Comparison of ENCODE assay signal across 30 cellular contexts in the genomic region with DNA sequence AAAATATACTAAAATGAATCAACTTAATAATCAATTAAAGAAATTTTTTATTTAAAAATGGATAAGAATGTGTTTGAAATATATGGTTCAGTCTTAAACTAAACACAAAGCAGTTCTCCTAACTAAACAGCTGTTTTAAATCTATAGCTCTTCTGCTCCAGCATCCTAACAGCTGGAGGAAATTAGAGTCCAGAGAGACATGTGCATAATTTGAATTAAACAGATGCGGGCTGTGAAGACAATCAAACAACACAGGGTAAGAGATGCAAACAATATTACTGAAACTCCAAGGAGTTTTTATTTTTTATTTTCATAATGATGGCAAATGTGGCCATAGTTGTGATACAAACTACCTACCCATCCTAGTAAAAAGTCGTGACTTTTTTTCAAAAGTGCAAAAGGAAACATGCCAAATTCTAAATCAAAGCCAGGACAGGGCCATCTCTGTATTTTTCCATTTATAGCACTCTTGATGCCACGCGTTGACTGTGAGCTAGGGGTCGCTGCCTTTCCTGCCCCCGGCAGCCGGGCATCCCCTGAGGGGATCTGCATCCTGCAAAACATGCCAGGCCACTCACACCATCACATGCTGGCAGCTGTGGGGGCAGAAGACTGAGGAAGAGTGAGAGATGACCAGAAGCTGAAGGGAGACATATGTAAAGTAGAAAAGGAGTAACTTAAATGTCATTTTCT.
DNase-seq lines count a peak whose midpoint lies in the region; FAIRE-seq and TF ChIP-seq lines count a peak whose summit lies in the region.
"Had no signal": no experiment of that assay in that cellular context is flagged by ENCODE, and none has a peak within 500 bp of the region (broad histone marks: within the 10 kb centered on the region; RNA-seq: fewer than 3 reads in every experiment).

No MANE protein-coding gene starts in this region.

- H3K4me1 Mint-ChIP-seq in chondrocyte (ENCODE audit: low read depth) (no peaks in the 10 kb centered on the region), neural crest cell (no peaks in the 10 kb centered on the region)
- H3K4me1 Mint-ChIP-seq: activated naive CD8-positive, alpha-beta T cell treated with anti-CD3 and anti-CD28 coated beads for 36 hours; GM23338; stimulated activated naive B cell treated with anti-CD40 and anti-IgM and Interleukin-4, amounts not matched to agents 10 μg/mL and 1 μg/mL and 100 μg/mL, for 72 hours had no signal

- no peak for FAIRE-seq in HTR-8/SVneo (lab: Jason Lieb, UNC)
- FAIRE-seq: GM12891, keratinocyte had no signal

- no peak overlapping the region for H3K9ac ChIP-seq in MM.1S (ENCODE audit: low read length)

- H3K36me3 ChIP-seq in MM.1S (replicated peaks; ENCODE audit: insufficient read depth, low read length) (no peaks in the 10 kb centered on the region), HAP-1 (replicated peaks) (no peaks in the 10 kb centered on the region)
- H3K36me3 ChIP-seq: cardiac muscle cell, sigmoid colon, suprapubic skin, upper lobe of right lung had no signal

- no peaks in the 10 kb centered on the region for H3F3A ChIP-seq in MM.1S (ENCODE audit: insufficient read depth, low read length)

- TF ChIP-seq CTCF in MM.1S (IDR thresholded peaks at IDR 0.05; ENCODE audit: low read length) (0 out of 2 replicates have a peak, but pooled peaks have one; percentile 4), chondrocyte (IDR thresholded peaks at IDR 0.05) (peak; percentile 69), neural crest cell (conservative IDR thresholded peaks at IDR 0.05) (no peak)

- peak; percentile 71 for DNase-seq in DMS 273 (lab: John Stamatoyannopoulos, UW; ENCODE audit: unreplicated experiment)
- no peak for DNase-seq in MM.1S
- DNase-seq in chondrocyte (ENCODE audit: low spot score), result no peak
- no peak for DNase-seq in neural crest cell (ENCODE audit: low read depth, low spot score)
- DNase-seq in HAP-1 (ENCODE audit: low spot score in 2 of 2), result no peak
- DNase-seq in ecto neural progenitor cell (ENCODE audit: low spot score), result no peak
- DNase-seq in HTR-8/SVneo (ENCODE audit: insufficient read length, low spot score), result no peak
- DNase-seq: activated CD4-positive, alpha-beta T cell treated with anti-CD3 and anti-CD28 coated beads for 48 hours; activated effector memory CD4-positive, alpha-beta T cell treated with anti-CD3 and anti-CD28 coated beads, Interleukin-2, amount 50 U/mL, for 16 hours; activated naive CD8-positive, alpha-beta T cell treated with anti-CD3 and anti-CD28 coated beads for 36 hours; activated T-cell treated with anti-CD3 and anti-CD28 coated beads, Interleukin-2, amount 50 U/mL, for 1 hour; aorta; Calu3; cortex of kidney; EL; NCI-H1048; NCI-H1694; NCI-H774; sigmoid colon; stimulated activated CD4-positive, alpha-beta T cell treated with anti-CD3 and anti-CD28 coated beads, Interleukin-15, amount 100 ng/mL, for 24 hours; stimulated activated naive B cell treated with anti-CD40 and anti-IgM and Interleukin-4, amounts not matched to agents 10 μg/mL and 1 μg/mL and 100 μg/mL, for 72 hours; T-helper 9 cell; upper lobe of right lung had no signal

- H3K27ac Mint-ChIP-seq in chondrocyte (ENCODE audit: unreplicated experiment), result no peak overlapping the region
- H3K27ac Mint-ChIP-seq in neural crest cell (ENCODE audit: unreplicated experiment), result peak overlapping the region; percentile 95
- H3K27ac Mint-ChIP-seq: activated naive CD8-positive, alpha-beta T cell treated with anti-CD3 and anti-CD28 coated beads for 36 hours; GM23338; progenitor cell of endocrine pancreas; stimulated activated naive B cell treated with anti-CD40 and anti-IgM and Interleukin-4, amounts not matched to agents 10 μg/mL and 1 μg/mL and 100 μg/mL, for 72 hours had no signal

- H3K9me3 ChIP-seq in MM.1S (replicated peaks; ENCODE audit: insufficient read depth, low read length), result no peaks in the 10 kb centered on the region
- H3K9me3 ChIP-seq in HAP-1, result no peaks in the 10 kb centered on the region
- H3K9me3 ChIP-seq: sigmoid colon, suprapubic skin, upper lobe of right lung had no signal

- in situ Hi-C loops in HAP-1 (cut with MboI; ENCODE audit: low sequenced_read_pairs), result no loop called here

- H3K27me3 Mint-ChIP-seq in chondrocyte (ENCODE audit: low read depth) (no peaks in the 10 kb centered on the region), neural crest cell (ENCODE audit: low read depth) (no peaks in the 10 kb centered on the region)
- H3K27me3 Mint-ChIP-seq: activated naive CD8-positive, alpha-beta T cell treated with anti-CD3 and anti-CD28 coated beads for 36 hours; progenitor cell of endocrine pancreas; stimulated activated naive B cell treated with anti-CD40 and anti-IgM and Interleukin-4, amounts not matched to agents 10 μg/mL and 1 μg/mL and 100 μg/mL, for 72 hours had no signal

- peaks cover 1% of the 10 kb centered on the region for H3K36me3 Mint-ChIP-seq in chondrocyte (ENCODE audit: low read depth)
- H3K36me3 Mint-ChIP-seq in neural crest cell (ENCODE audit: low read depth), result peaks cover 3% of the 10 kb centered on the region
- H3K36me3 Mint-ChIP-seq: stimulated activated naive B cell treated with anti-CD40 and anti-IgM and Interleukin-4, amounts not matched to agents 10 μg/mL and 1 μg/mL and 100 μg/mL, for 72 hours had no signal

- H3K9me3 Mint-ChIP-seq in chondrocyte (ENCODE audit: low read depth) (no peaks in the 10 kb centered on the region), neural crest cell (peaks cover 9% of the 10 kb centered on the region)
- H3K9me3 Mint-ChIP-seq: activated naive CD8-positive, alpha-beta T cell treated with anti-CD3 and anti-CD28 coated beads for 36 hours had no signal

- H2AFZ ChIP-seq in MM.1S (ENCODE audit: low read length), result no peak overlapping the region
- H2AFZ ChIP-seq: GM23338 had no signal

- no peaks in the 10 kb centered on the region for H3K79me2 ChIP-seq in MM.1S (ENCODE audit: low read length)

- H3K27ac ChIP-seq in MM.1S (ENCODE audit: low read length), result no peak overlapping the region
- H3K27ac ChIP-seq: cardiac muscle cell, sigmoid colon, suprapubic skin, upper lobe of right lung, VCaP had no signal

- no peak overlapping the region for H3K4me3 ChIP-seq in MM.1S (ENCODE audit: low read length)
- no peak overlapping the region for H3K4me3 ChIP-seq in HAP-1
- H3K4me3 ChIP-seq: cardiac muscle cell, GM23338, sigmoid colon, suprapubic skin, upper lobe of right lung had no signal

- H3K4me3 Mint-ChIP-seq in chondrocyte (ENCODE audit: unreplicated experiment), result no peak overlapping the region
- no peak overlapping the region for H3K4me3 Mint-ChIP-seq in neural crest cell
- H3K4me3 Mint-ChIP-seq: activated naive CD8-positive, alpha-beta T cell treated with anti-CD3 and anti-CD28 coated beads for 36 hours; GM23338; stimulated activated naive B cell treated with anti-CD40 and anti-IgM and Interleukin-4, amounts not matched to agents 10 μg/mL and 1 μg/mL and 100 μg/mL, for 72 hours had no signal

- H3K27me3 ChIP-seq in MM.1S (replicated peaks; ENCODE audit: insufficient read depth, low read length), result no peaks in the 10 kb centered on the region
- H3K27me3 ChIP-seq in HAP-1 (ENCODE audit: low read depth), result no peaks in the 10 kb centered on the region
- H3K27me3 ChIP-seq: cardiac muscle cell, sigmoid colon, suprapubic skin, upper lobe of right lung had no signal

- H3K4me2 ChIP-seq in MM.1S (ENCODE audit: low read depth, low read length), result peak overlapping the region; percentile 24; the same call in 1 of the 2 replicates
- H3K4me2 ChIP-seq: GM23338 had no signal

- H3K9me2 ChIP-seq in MM.1S (replicated peaks; ENCODE audit: insufficient read depth, low read length), result no peaks in the 10 kb centered on the region

- no peaks in the 10 kb centered on the region for H4K20me1 ChIP-seq in MM.1S (ENCODE audit: insufficient read depth, low read length)

- H3K4me1 ChIP-seq in MM.1S (ENCODE audit: low read length), result no peaks in the 10 kb centered on the region
- no peaks in the 10 kb centered on the region for H3K4me1 ChIP-seq in HAP-1
- H3K4me1 ChIP-seq: sigmoid colon, suprapubic skin, upper lobe of right lung had no signal
